20 cellular contexts compared by ENCODE assay signal in the genomic region with DNA sequence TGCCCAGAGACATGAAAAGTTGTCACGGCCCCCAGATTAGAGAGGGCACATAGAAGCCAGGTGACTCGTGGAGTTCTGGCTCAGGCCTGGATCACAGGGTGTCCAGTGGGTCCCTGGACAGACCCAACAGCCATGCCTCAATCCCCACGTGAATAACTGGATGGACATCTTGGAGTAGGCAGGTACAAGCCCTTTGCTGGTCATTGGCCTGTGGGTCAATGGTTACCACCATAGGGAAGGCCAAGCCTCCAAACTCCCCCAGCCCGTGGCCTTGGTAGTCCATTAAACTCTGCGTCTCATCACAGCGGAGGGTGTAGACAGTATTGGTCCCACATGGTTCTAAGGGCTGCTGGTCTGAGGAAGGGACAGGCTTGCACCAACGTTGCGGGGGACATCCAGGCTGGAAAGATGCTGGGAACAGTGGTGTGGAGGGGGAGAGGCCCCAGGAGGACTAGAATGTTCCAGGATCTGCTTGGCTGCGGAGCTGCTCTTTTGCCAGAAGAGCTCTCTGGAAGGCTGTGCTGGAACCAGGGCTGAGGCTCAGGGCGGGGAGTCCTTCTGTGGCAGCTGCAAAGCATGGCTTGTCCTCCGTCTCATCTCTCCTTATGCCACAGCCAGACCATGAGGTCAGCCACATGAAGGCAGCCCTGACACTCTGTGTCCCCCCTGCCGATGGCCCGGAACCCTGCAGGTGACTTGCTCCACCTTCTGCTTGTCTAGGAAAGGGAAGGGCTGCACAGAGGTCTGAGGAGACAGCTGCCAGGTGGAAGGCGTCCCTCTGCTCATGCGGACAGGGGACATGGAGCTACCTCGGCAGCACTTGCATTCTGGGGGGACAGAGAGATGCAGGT.
DNase-seq lines count a peak whose midpoint lies in the region; ATAC-seq, FAIRE-seq and TF ChIP-seq lines count a peak whose summit lies in the region.
"Had no signal": no experiment of that assay in that cellular context is flagged by ENCODE, and none has a peak within 500 bp of the region (broad histone marks: within the 10 kb centered on the region; RNA-seq: fewer than 3 reads in every experiment).

No MANE protein-coding gene starts in this region.

- no peak overlapping the region for H2BK120ac ChIP-seq in H1 (replicated peaks; ENCODE audit: low read depth, low read length)

- H4K5ac ChIP-seq in H1 (ENCODE audit: insufficient read length, low read depth, low read length) = no peak overlapping the region

- no peak for FAIRE-seq in H1 (lab: Jason Lieb, UNC)
- FAIRE-seq: GM12892 had no signal

- H3K4me1 ChIP-seq in left ventricle myocardium inferior (no peaks in the 10 kb centered on the region), H1 (replicated peaks in 1 of 4; ENCODE audit: control insufficient read depth in 3 of 4, insufficient read depth in 4 of 4, low read length in 3 of 4) (no peaks in the 10 kb centered on the region; a peak in 1 of 7 replicates)

- TF ChIP-seq CTCF in left ventricle myocardium inferior (IDR thresholded peaks at IDR 0.05; ENCODE audit: borderline replicate concordance) (no peak), H1 (IDR thresholded peaks at IDR 0.05; ENCODE audit: control extremely low read depth in 1 of 3, insufficient read depth in 1 of 3, low read depth in 1 of 3, low read length in 3 of 3) (no peak), osteocyte (IDR thresholded peaks at IDR 0.05) (no peak)

- H3K9me3 ChIP-seq in left ventricle myocardium inferior (replicated peaks) (no peaks in the 10 kb centered on the region), H1 (ENCODE audit: insufficient read depth in 2 of 2, low read depth in 1 of 2, low read length in 1 of 2) (no peaks in the 10 kb centered on the region)

- H3K27me3 ChIP-seq in left ventricle myocardium inferior (ENCODE audit: low read depth) = peaks cover 72% of the 10 kb centered on the region
- H3K27me3 ChIP-seq in H1 (replicated peaks in 1 of 4; ENCODE audit: control insufficient read depth in 3 of 4, extremely low read depth in 1 of 4, insufficient read depth in 3 of 4, low read length in 3 of 4) = no peaks in the 10 kb centered on the region; a peak in 1 of 7 replicates

- ATAC-seq in GM21737 (IDR thresholded peaks at IDR 0.05; ENCODE audit: unreplicated experiment) = no peak
- no peak for ATAC-seq in HG03571 (IDR thresholded peaks at IDR 0.05; ENCODE audit: unreplicated experiment)

- TF ChIP-seq RAD21 in H1 (IDR thresholded peaks at IDR 0.05 in 1 of 2, conservative IDR thresholded peaks at IDR 0.05 in 1 of 2; ENCODE audit: low read depth in 2 of 2, low read length in 2 of 2) = no peak

- 0 out of 2 replicates have a peak overlapping the region, but pooled peaks have one; percentile 23 for H2BK5ac ChIP-seq in H1 (ENCODE audit: low read depth, low read length)

- WGBS in H1 (ENCODE audit: extremely low coverage in 1 of 2, insufficient coverage in 1 of 2, insufficient read length in 1 of 2, insufficient replicate concordance in 2 of 2, low coverage in 1 of 2, low lambda C conversion rate in 2 of 2, missing lambda C conversion rate in 1 of 2), 2 experiments = 81% methylated on average over 16 of the region's 16 CpGs; no CpG with 5 or more reads in 1 of the 2 experiments

- intact Hi-C loops in cardiac septum (cut with DNase I) = no loop called here
- intact Hi-C loops in left ventricle myocardium inferior (cut with micrococcal nuclease) = no loop called here

- peaks cover 1% of the 10 kb centered on the region; the same call in 1 of the 2 replicates for H3K23me2 ChIP-seq in H1 (ENCODE audit: low read depth, low read length)

- H3K27ac ChIP-seq in left ventricle myocardium inferior (replicated peaks) = no peak overlapping the region
- no peak overlapping the region for H3K27ac ChIP-seq in H1 (ENCODE audit: low read depth, low read length)

- H3K4me3 ChIP-seq in left ventricle myocardium inferior = no peak overlapping the region
- H3K4me3 ChIP-seq in H1 (ENCODE audit: extremely low read depth in 1 of 4, insufficient read depth in 2 of 4, low read depth in 3 of 4, low read length in 4 of 4) = no peak overlapping the region

- no peak overlapping the region for H3K56ac ChIP-seq in H1 (replicated peaks; ENCODE audit: insufficient read length, low read depth, low read length)

- H3K4me2 ChIP-seq in H1 (ENCODE audit: insufficient read depth in 1 of 2, low read depth in 2 of 2, low read length in 2 of 2) = no peak overlapping the region

- H3K36me3 Mint-ChIP-seq in osteocyte (ENCODE audit: unreplicated experiment) = peaks cover 4% of the 10 kb centered on the region
- H3K36me3 Mint-ChIP-seq in activated CD4-positive, alpha-beta memory T cell treated with anti-CD3 and anti-CD28 coated beads, Interleukin-2, amount 10 ng/mL, durations not matched to agents 7 days and 5 days (ENCODE audit: low read depth) = no peaks in the 10 kb centered on the region

- no peaks in the 10 kb centered on the region for H4K20me1 ChIP-seq in H1 (replicated peaks in 1 of 2; ENCODE audit: control insufficient read depth in 1 of 2, insufficient read depth in 2 of 2, low read length in 2 of 2)

- H3K18ac ChIP-seq in H1 (ENCODE audit: extremely low read depth, low read length) = no peak overlapping the region

- no peak overlapping the region for H2BK12ac ChIP-seq in H1 (ENCODE audit: low read depth, low read length)

- H2AFZ ChIP-seq in H1 (ENCODE audit: low read length) = no peak overlapping the region

- no peak overlapping the region for H3K27ac Mint-ChIP-seq in osteocyte (ENCODE audit: unreplicated experiment)
- H3K27ac Mint-ChIP-seq in activated CD4-positive, alpha-beta memory T cell treated with anti-CD3 and anti-CD28 coated beads, Interleukin-2, amount 10 ng/mL, durations not matched to agents 7 days and 5 days = no peak overlapping the region
- H3K27ac Mint-ChIP-seq: HFFc6 had no signal

- DNase-seq in cardiac septum (ENCODE audit: low spot score) (peak; percentile 71), left ventricle myocardium inferior (no peak), H1 (ENCODE audit: low read depth in 1 of 2, low spot score in 2 of 2) (no peak), osteocyte (ENCODE audit: extremely low spot score, unreplicated experiment) (peak; percentile 74)
- DNase-seq in activated CD4-positive, alpha-beta memory T cell treated with anti-CD3 and anti-CD28 coated beads, Interleukin-2, amount 10 ng/mL, durations not matched to agents 7 days and 5 days = no peak
- DNase-seq: C1 segment of cervical spinal cord, DND-41, GF-D8, GOT3, HFFc6, KG1, NCI-H1436, NCI-H2029 treated with DMSO at 0.1 percent for 48 hours, NCI-H2171 treated with DMSO at 0.1 percent for 48 hours, NCI-H748 treated with DMSO at 0.1 percent for 48 hours, OCI-M1, RPMI8226 had no signal

- H3K36me3 ChIP-seq in left ventricle myocardium inferior (no peaks in the 10 kb centered on the region), H1 (ENCODE audit: control insufficient read depth in 2 of 4, insufficient read depth in 4 of 4, low read length in 3 of 4) (no peaks in the 10 kb centered on the region)

- no peak overlapping the region for H3K4ac ChIP-seq in H1 (replicated peaks; ENCODE audit: insufficient read length, low read depth, low read length)

- no peaks in the 10 kb centered on the region for H3K4me1 Mint-ChIP-seq in osteocyte (ENCODE audit: unreplicated experiment)
- H3K4me1 Mint-ChIP-seq in activated CD4-positive, alpha-beta memory T cell treated with anti-CD3 and anti-CD28 coated beads, Interleukin-2, amount 10 ng/mL, durations not matched to agents 7 days and 5 days = no peaks in the 10 kb centered on the region

- no peak overlapping the region for H2BK20ac ChIP-seq in H1 (ENCODE audit: low read length)

- H2BK15ac ChIP-seq in H1 (ENCODE audit: low read length) = peak overlapping the region; percentile 8; the same call in 1 of the 2 replicates

- no peak overlapping the region for H3K23ac ChIP-seq in H1 (ENCODE audit: insufficient read length)

- no peak overlapping the region for H3K14ac ChIP-seq in H1 (ENCODE audit: insufficient read length)

- peaks cover 19% of the 10 kb centered on the region for H3K9me3 Mint-ChIP-seq in osteocyte (ENCODE audit: unreplicated experiment)
- peaks cover 6% of the 10 kb centered on the region for H3K9me3 Mint-ChIP-seq in activated CD4-positive, alpha-beta memory T cell treated with anti-CD3 and anti-CD28 coated beads, Interleukin-2, amount 10 ng/mL, durations not matched to agents 7 days and 5 days

- no peaks in the 10 kb centered on the region; the same call in 1 of the 2 replicates for H3K79me1 ChIP-seq in H1 (ENCODE audit: low read depth, low read length)

- TF ChIP-seq POLR2A in H1 (IDR thresholded peaks at IDR 0.05; ENCODE audit: control extremely low read depth in 1 of 2, low read depth in 2 of 2, low read length in 2 of 2) = no peak

- no peak overlapping the region for H2AK5ac ChIP-seq in H1 (ENCODE audit: low read depth, low read length)

- no peak overlapping the region for H4K8ac ChIP-seq in H1 (ENCODE audit: extremely low read depth, insufficient read depth, low read length)

- no peaks in the 10 kb centered on the region for H3K79me2 ChIP-seq in H1 (ENCODE audit: control insufficient read depth in 1 of 2, insufficient read depth in 2 of 2, low read length in 2 of 2)

- H4K91ac ChIP-seq in H1 (replicated peaks; ENCODE audit: insufficient read length, low read length) = no peak overlapping the region

- H3K4me3 Mint-ChIP-seq in osteocyte (ENCODE audit: unreplicated experiment) = no peak overlapping the region
- no peak overlapping the region for H3K4me3 Mint-ChIP-seq in activated CD4-positive, alpha-beta memory T cell treated with anti-CD3 and anti-CD28 coated beads, Interleukin-2, amount 10 ng/mL, durations not matched to agents 7 days and 5 days
- H3K4me3 Mint-ChIP-seq: HFFc6 had no signal

- TF ChIP-seq EP300 in H1 (IDR thresholded peaks at IDR 0.05; ENCODE audit: borderline replicate concordance in 1 of 2, low read depth in 2 of 2, low read length in 2 of 2) = no peak

- H3K9ac ChIP-seq in H1 (replicated peaks in 1 of 4; ENCODE audit: extremely low read depth in 1 of 4, low read depth in 3 of 4, low read length in 3 of 4) = no peak overlapping the region

- CTCF ChIA-PET in H1 (lab: Charles Lee; ENCODE audit: partially characterized antibody) = interaction anchor here (0.9 to 1.8 kb wide), 4 partner anchors 18 to 125 kb away, joined by 3 to 6 read pairs (median 4); no protein-coding TSS in a partner anchor
- CTCF ChIA-PET in activated CD4-positive, alpha-beta memory T cell treated with anti-CD3 and anti-CD28 coated beads, Interleukin-2, amount 10 ng/mL, durations not matched to agents 7 days and 5 days (lab: Charles Lee) = no interaction called here

- H3K27me3 Mint-ChIP-seq in osteocyte (ENCODE audit: unreplicated experiment) = no peaks in the 10 kb centered on the region
- no peaks in the 10 kb centered on the region for H3K27me3 Mint-ChIP-seq in activated CD4-positive, alpha-beta memory T cell treated with anti-CD3 and anti-CD28 coated beads, Interleukin-2, amount 10 ng/mL, durations not matched to agents 7 days and 5 days

- POLR2A ChIA-PET in H1 (lab: Charles Lee; ENCODE audit: partially characterized antibody) = no interaction called here
- POLR2A ChIA-PET in activated CD4-positive, alpha-beta memory T cell treated with anti-CD3 and anti-CD28 coated beads, Interleukin-2, amount 10 ng/mL, durations not matched to agents 7 days and 5 days (lab: Charles Lee) = no interaction called here

TF ChIP-seq in H1, 55 proteins besides CTCF, POLR2A, EP300 and RAD21 (continues in another document):
- TF ChIP-seq HDAC2 (IDR thresholded peaks at IDR 0.05; ENCODE audit: borderline replicate concordance in 1 of 2, low read depth in 2 of 2, low read length in 2 of 2) (no peak), TAF7 (optimal IDR thresholded peaks at IDR 0.05; ENCODE audit: borderline replicate concordance, low read depth, low read length) (no peak)

Comparison
In these comparisons a context has a peak if more than half of its experiments do, and no peak if none do; other contexts are left out.
1. DNase-seq: peak in cardiac septum (single experiment) and osteocyte (single experiment); none in left ventricle myocardium inferior (single experiment), H1 (0 of 2) and activated CD4-positive, alpha-beta memory T cell treated with anti-CD3 and anti-CD28 coated beads, Interleukin-2, amount 10 ng/mL, durations not matched to agents 7 days and 5 days (single experiment).